12 cellular contexts compared by ENCODE assay signal in the genomic region with DNA sequence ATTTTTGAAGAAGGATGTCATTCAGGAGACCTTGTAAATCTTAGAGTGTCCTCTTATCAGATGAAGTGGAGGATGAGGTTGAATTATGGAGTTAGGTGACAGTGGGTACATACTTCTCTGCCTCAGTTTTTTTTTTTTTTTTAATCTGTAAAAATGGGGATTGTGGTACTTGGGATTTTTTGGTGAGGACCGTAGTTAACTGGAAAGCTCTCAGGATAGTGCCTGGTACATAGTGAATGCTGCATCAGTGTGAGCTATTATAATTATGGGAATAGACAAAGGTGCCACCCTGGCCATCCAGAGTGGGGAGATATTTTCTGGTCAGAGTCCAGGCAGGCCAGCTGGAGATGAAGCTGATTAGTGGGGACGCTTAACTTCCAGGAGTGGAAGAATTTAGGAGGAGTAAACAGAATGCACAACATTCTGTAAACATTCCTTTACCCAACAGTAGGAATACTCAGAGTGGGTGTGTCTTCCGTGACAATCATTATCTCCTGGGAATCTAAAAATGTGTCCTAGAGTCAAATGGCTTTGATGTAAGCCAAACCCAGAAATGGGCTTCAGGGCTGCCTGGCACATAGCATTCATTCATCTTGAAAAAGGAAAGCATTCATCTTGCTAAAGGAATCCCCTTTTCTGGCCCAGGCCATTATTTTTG. TPM values are rescaled to one million over a fixed set of nuclear protein-coding genes. Genes with fewer than 3 reads are reported as not detected.
DNase-seq lines count a peak whose midpoint lies in the region; ATAC-seq, FAIRE-seq and TF ChIP-seq lines count a peak whose summit lies in the region.
"Not testable (repeated sequence)": the region's sequence is repeated elsewhere in the genome, so short reads cannot be mapped to it uniquely, and the experiment has no call there.
"Had no signal": no experiment of that assay in that cellular context is flagged by ENCODE, and none has a peak within 500 bp of the region (broad histone marks: within the 10 kb centered on the region; RNA-seq: fewer than 3 reads in every experiment).

No MANE protein-coding gene starts in this region.

- not testable (repeated sequence) for H3K4me3 ChIP-seq in Caco-2 (ENCODE audit: low read depth, low read length); GM23248; PC-3 (ENCODE audit: low read length); keratinocyte (ENCODE audit: control insufficient read depth in 2 of 3, extremely low read depth in 1 of 3, insufficient read depth in 2 of 3, low read depth in 1 of 3, low read length in 3 of 3)

- H3K9me1 ChIP-seq in keratinocyte (ENCODE audit: control insufficient read depth, extremely low read depth, insufficient read depth, low read length): not testable (repeated sequence)

- H3K9me3 ChIP-seq in Caco-2; GM23248 (ENCODE audit: low read depth); PC-3 (ENCODE audit: low read length); keratinocyte (ENCODE audit: control insufficient read depth, low read depth, low read length): not testable (repeated sequence)

- POLR2A ChIA-PET in Caco-2 (lab: Charles Lee); PC-3 (lab: Charles Lee; ENCODE audit: unreplicated experiment); WTC11 (lab: Charles Lee): not testable (repeated sequence)

- not testable (repeated sequence) for ATAC-seq in PC-3, WTC11

- peaks cover 33% of the 10 kb centered on the region for H3K4me1 ChIP-seq in Caco-2
- H3K4me1 ChIP-seq in GM23248 (ENCODE audit: insufficient read depth): peaks cover 23% of the 10 kb centered on the region
- H3K4me1 ChIP-seq in PC-3 (ENCODE audit: insufficient read depth, low read length): peaks cover 22% of the 10 kb centered on the region
- peaks cover 20% of the 10 kb centered on the region for H3K4me1 ChIP-seq in keratinocyte (ENCODE audit: control insufficient read depth, extremely low read depth, insufficient read depth, low read length)

- not testable (repeated sequence) for BruUV-seq in Caco-2 (replicated peaks; lab: Mats Ljungman, UMichigan)
- BruUV-seq in PC-3 (replicated peaks; lab: Mats Ljungman, UMichigan): TSS peak; percentile 94

- H3K9me2 ChIP-seq in GM23248 (ENCODE audit: insufficient read depth); PC-3 (replicated peaks; ENCODE audit: low read length): not testable (repeated sequence)

- H3K27me3 Mint-ChIP-seq in Caco-2 (ENCODE audit: insufficient read depth, unreplicated experiment); WTC11 (ENCODE audit: low read depth): not testable (repeated sequence)

- not testable (repeated sequence) for H3K79me2 ChIP-seq in GM23248 (ENCODE audit: insufficient read depth); PC-3 (ENCODE audit: low read length); keratinocyte (ENCODE audit: control insufficient read depth, insufficient read depth, low read length)

- DNase-seq in Caco-2: peak; percentile 32 to 55
- not testable (repeated sequence) for DNase-seq in GM23248; WTC11 (ENCODE audit: low spot score); keratinocyte (ENCODE audit: low read depth, low spot score)
- DNase-seq in PC-3: peak; percentile 57
- peak; percentile 10 for DNase-seq in dedifferentiated amniotic fluid mesenchymal stem cell (ENCODE audit: extremely low spot score)
- peak; percentile 17 for DNase-seq in pons (ENCODE audit: low spot score)

- in situ Hi-C loops in GM23248 (cut with MboI): not testable (repeated sequence)

- intact Hi-C loops in Caco-2 (cut with micrococcal nuclease; ENCODE audit: unreplicated experiment): loop anchor here (5.0 kb wide), 1 partner anchor 65 kb away; no protein-coding TSS in a partner anchor
- intact Hi-C loops in PC-3 (cut with micrococcal nuclease): not testable (repeated sequence)

- not testable (repeated sequence) for H3K9ac ChIP-seq in GM23248; keratinocyte (ENCODE audit: control insufficient read depth, extremely low read depth, insufficient read depth, low read length)
- H3K9ac ChIP-seq in PC-3 (ENCODE audit: low read length): peak overlapping the region; percentile 78

- not testable (repeated sequence) for H2AFZ ChIP-seq in GM23248; PC-3 (ENCODE audit: low read length); keratinocyte (ENCODE audit: control insufficient read depth, low read length)

- dilution Hi-C loops in keratinocyte (cut with MboI; ENCODE audit: extremely low pct_ligation_motif_present, low sequenced_read_pairs): not testable (repeated sequence)

- H3K27ac ChIP-seq in GM23248 (peak overlapping the region; percentile 56), PC-3 (ENCODE audit: low read length) (peak overlapping the region; percentile 99), keratinocyte (ENCODE audit: control insufficient read depth, insufficient read depth, low read length) (peak overlapping the region; percentile 14)

- H3K4me1 Mint-ChIP-seq in Caco-2 (ENCODE audit: low read depth, unreplicated experiment): peaks cover 24% of the 10 kb centered on the region
- H3K4me1 Mint-ChIP-seq in WTC11: peaks cover 38% of the 10 kb centered on the region

- peaks cover 10% of the 10 kb centered on the region for H3K36me3 Mint-ChIP-seq in Caco-2 (ENCODE audit: insufficient read depth, unreplicated experiment)
- H3K36me3 Mint-ChIP-seq in WTC11: not testable (repeated sequence)

- FAIRE-seq in keratinocyte (lab: Jason Lieb, UNC): not testable (repeated sequence)

- not testable (repeated sequence) for H3K36me3 ChIP-seq in Caco-2 (ENCODE audit: control insufficient read depth, insufficient read depth, low read length); GM23248 (ENCODE audit: low read depth); PC-3 (ENCODE audit: low read depth, low read length); keratinocyte (ENCODE audit: control insufficient read depth in 2 of 2, extremely low read depth in 1 of 2, insufficient read depth in 2 of 2, low read length in 2 of 2)

- not testable (repeated sequence) for TF ChIP-seq CTCF in Caco-2 (IDR thresholded peaks at IDR 0.05; ENCODE audit: insufficient read depth in 1 of 2, low read depth in 1 of 2, low read length in 1 of 2, severe bottlenecking in 1 of 2, unreplicated experiment in 1 of 2); PC-3 (conservative IDR thresholded peaks at IDR 0.05; ENCODE audit: low read depth, low read length); WTC11 (IDR thresholded peaks at IDR 0.05); keratinocyte (optimal IDR thresholded peaks at IDR 0.05 in 1 of 3, IDR thresholded peaks at IDR 0.05 in 1 of 3, conservative IDR thresholded peaks at IDR 0.05 in 1 of 3; ENCODE audit: extremely low read depth in 1 of 3, insufficient read depth in 2 of 3, low read length in 3 of 3)

- H3K27ac Mint-ChIP-seq in Caco-2 (ENCODE audit: unreplicated experiment) (peak overlapping the region; percentile 83), WTC11 (peak overlapping the region; percentile 93; the same call in 1 of the 2 replicates)

- peaks cover 27% of the 10 kb centered on the region for H3K9me3 Mint-ChIP-seq in Caco-2 (ENCODE audit: unreplicated experiment)
- not testable (repeated sequence) for H3K9me3 Mint-ChIP-seq in WTC11

- H4K20me1 ChIP-seq in GM23248 (ENCODE audit: insufficient read depth); PC-3 (ENCODE audit: low read length); keratinocyte (ENCODE audit: control insufficient read depth, extremely low read depth, insufficient read depth, low read length): not testable (repeated sequence)

- H3F3A ChIP-seq in GM23248 (ENCODE audit: insufficient read depth): peaks cover 36% of the 10 kb centered on the region
- H3F3A ChIP-seq in PC-3 (ENCODE audit: low read length, unreplicated experiment): not testable (repeated sequence)

- WGBS in GM23248 (ENCODE audit: low coverage in 1 of 2, low lambda C conversion rate in 2 of 2, missing lambda C conversion rate in 2 of 2), 2 experiments: 79 to 84% methylated on average over 3 of the region's 3 CpGs

- not testable (repeated sequence) for H3K4me2 ChIP-seq in GM23248 (ENCODE audit: unreplicated experiment); keratinocyte (ENCODE audit: control insufficient read depth, extremely low read depth, insufficient read depth, low read depth, low read length)
- peak overlapping the region; percentile 61 for H3K4me2 ChIP-seq in PC-3 (ENCODE audit: low read length)

- CTCF ChIA-PET in Caco-2 (lab: Charles Lee); PC-3 (lab: Charles Lee); WTC11 (lab: Charles Lee): not testable (repeated sequence)

- H3K27me3 ChIP-seq in Caco-2 (replicated peaks; ENCODE audit: control insufficient read depth, insufficient read depth, low read length); GM23248 (replicated peaks; ENCODE audit: insufficient read depth); PC-3 (ENCODE audit: low read length); keratinocyte (ENCODE audit: control insufficient read depth, extremely low read depth, insufficient read depth, low read length): not testable (repeated sequence)

- peak overlapping the region; percentile 25 for H3K4me3 Mint-ChIP-seq in Caco-2 (ENCODE audit: unreplicated experiment)
- H3K4me3 Mint-ChIP-seq in WTC11: not testable (repeated sequence)

RNA-seq across cellular contexts. Expression of gene PSG1, which starts 47.4 kb away (rescaled TPM):
- total RNA-seq in Caco-2 (2022): 0.37 TPM in 1 of 2 replicates, not detected in the other
- total RNA-seq in GM23248 (2014; rRNA removed; shearing (Covaris generic)): 0.13 and 0.54 TPM in 2 replicates
- polyA plus RNA-seq in GM23248 (2016; fragmentation: Nextera tagmentation; extraction: Ambion mirVana): 2.5 and 3.0 TPM in 2 replicates
- not detected in 2 replicates for total RNA-seq in PC-3 (2014; rRNA removed)
- not detected in 3 replicates for total RNA-seq in WTC11 (2021)
- 0.24 to 0.28 TPM (median 0.27 TPM) in 3 replicates for polyA plus RNA-seq in keratinocyte
- 1.0 TPM for polyA plus RNA-seq in keratinocyte (2011; ENCODE audit: low read depth)
- 0.27 and 0.50 TPM in 2 replicates for polyA plus RNA-seq in keratinocyte (2011; cell fraction: cytosol; rRNA removed)
- polyA plus RNA-seq in keratinocyte (2011; cell fraction: nucleus; rRNA removed): 1.6 and 2.4 TPM in 2 replicates
- 0.37 and 2.0 TPM in 2 replicates for polyA plus RNA-seq in keratinocyte (2012; ENCODE audit: low replicate concordance)
- 0.06 to 1.5 TPM (median 0.20 TPM) in 3 replicates for polyA minus RNA-seq in keratinocyte
- polyA minus RNA-seq in keratinocyte (2011; cell fraction: cytosol; rRNA and poly(A)+ RNA removed): not detected
- 0.42 and 1.2 TPM in 2 replicates for polyA minus RNA-seq in keratinocyte (2011; cell fraction: nucleus; rRNA and poly(A)+ RNA removed)
- total RNA-seq: A673; CD8-positive, alpha-beta T cell; H9; Right ventricle myocardium superior; SK-MEL-5 had no signal

Comparison
In these comparisons a context has a peak if more than half of its experiments do, and no peak if none do; other contexts are left out.
1. H3K27ac ChIP-seq: peak in every context shown above with its lines; median percentile 99 in PC-3; 56 in GM23248; 14 in keratinocyte.